ENCODE assay signal across 8 cellular contexts in the genomic region with DNA sequence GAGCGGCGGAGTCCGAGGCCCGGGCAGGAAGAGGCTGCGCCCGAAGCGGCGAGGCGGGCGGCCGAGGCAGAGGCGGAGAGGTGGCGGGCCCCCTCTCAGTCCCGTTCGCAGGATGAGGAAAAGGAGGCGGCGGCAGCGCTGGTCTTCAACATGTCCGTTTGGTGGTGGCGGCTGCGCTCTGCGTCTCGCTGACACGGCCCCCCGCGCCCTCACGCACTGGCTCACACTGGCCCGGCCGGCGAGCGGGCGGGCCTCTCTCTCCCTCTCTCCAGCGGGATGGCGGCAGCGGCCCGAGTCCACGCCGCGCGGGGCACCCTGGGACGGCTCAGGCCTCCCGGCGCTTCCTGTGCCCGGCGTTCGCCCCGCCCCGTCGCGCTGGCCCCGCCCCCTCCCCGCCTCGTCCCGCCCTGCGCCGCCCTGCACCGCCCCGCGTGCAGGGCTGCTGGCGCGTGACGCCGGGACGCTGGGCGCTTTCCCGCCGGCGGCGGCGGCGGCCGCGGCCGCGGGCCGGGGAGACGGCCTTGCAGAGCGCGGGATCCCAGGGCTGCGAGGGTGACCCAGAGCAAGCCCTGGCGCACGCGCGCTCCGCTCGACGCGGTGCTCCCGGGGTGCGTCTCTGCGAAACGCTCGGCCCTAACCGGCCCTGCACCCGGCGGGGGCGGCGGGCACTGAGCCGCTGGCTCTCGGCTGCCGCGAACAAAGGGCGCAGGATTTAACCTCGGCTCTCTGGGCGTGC. TPM values are rescaled to one million over a fixed set of nuclear protein-coding genes. Genes with fewer than 3 reads are reported as not detected.
DNase-seq lines count a peak whose midpoint lies in the region; ATAC-seq and TF ChIP-seq lines count a peak whose summit lies in the region.

A gene with protein sequence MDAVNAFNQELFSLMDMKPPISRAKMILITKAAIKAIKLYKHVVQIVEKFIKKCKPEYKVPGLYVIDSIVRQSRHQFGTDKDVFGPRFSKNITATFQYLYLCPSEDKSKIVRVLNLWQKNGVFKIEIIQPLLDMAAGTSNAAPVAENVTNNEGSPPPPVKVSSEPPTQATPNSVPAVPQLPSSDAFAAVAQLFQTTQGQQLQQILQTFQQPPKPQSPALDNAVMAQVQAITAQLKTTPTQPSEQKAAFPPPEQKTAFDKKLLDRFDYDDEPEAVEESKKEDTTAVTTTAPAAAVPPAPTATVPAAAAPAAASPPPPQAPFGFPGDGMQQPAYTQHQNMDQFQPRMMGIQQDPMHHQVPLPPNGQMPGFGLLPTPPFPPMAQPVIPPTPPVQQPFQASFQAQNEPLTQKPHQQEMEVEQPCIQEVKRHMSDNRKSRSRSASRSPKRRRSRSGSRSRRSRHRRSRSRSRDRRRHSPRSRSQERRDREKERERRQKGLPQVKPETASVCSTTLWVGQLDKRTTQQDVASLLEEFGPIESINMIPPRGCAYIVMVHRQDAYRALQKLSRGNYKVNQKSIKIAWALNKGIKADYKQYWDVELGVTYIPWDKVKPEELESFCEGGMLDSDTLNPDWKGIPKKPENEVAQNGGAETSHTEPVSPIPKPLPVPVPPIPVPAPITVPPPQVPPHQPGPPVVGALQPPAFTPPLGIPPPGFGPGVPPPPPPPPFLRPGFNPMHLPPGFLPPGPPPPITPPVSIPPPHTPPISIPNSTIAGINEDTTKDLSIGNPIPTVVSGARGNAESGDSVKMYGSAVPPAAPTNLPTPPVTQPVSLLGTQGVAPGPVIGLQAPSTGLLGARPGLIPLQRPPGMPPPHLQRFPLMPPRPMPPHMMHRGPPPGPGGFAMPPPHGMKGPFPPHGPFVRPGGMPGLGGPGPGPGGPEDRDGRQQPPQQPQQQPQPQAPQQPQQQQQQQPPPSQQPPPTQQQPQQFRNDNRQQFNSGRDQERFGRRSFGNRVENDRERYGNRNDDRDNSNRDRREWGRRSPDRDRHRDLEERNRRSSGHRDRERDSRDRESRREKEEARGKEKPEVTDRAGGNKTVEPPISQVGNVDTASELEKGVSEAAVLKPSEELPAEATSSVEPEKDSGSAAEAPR (minus strand): TSS at position 317 of the 736 bp plus-strand sequence. CDS start 426 bp downstream, outside the sequence.

- peak; percentile 75 for ATAC-seq in GM21529 (IDR thresholded peaks at IDR 0.05; ENCODE audit: unreplicated experiment)

- peaks cover 17% of the 10 kb centered on the region for H3K36me3 Mint-ChIP-seq in activated T-cell treated with anti-CD3 and anti-CD28 coated beads, Interleukin-2, amount 50 U/mL, for 24 hours (ENCODE audit: low read depth)

- no peaks in the 10 kb centered on the region for H3K27me3 ChIP-seq in mucosa of stomach (ENCODE audit: control insufficient read depth, insufficient read depth, low read length)

- H3K27me3 Mint-ChIP-seq in activated T-cell treated with anti-CD3 and anti-CD28 coated beads, Interleukin-2, amount 50 U/mL, for 24 hours, result no peaks in the 10 kb centered on the region

- H3K9ac ChIP-seq in mucosa of stomach (ENCODE audit: low read length), result peak within 1 kb of the TSS; percentile 85

- H3K4me1 ChIP-seq in OCI-LY7 (ENCODE audit: insufficient read depth, low read length, poor library complexity, severe bottlenecking) (peaks cover 55% of the 10 kb centered on the region), mucosa of stomach (ENCODE audit: control insufficient read depth, insufficient read depth, low read length) (peaks cover 25% of the 10 kb centered on the region)

- H3K9me2 ChIP-seq in OCI-LY7 (ENCODE audit: insufficient read depth, low read length), result no peaks in the 10 kb centered on the region

- H3K27ac Mint-ChIP-seq in activated T-cell treated with anti-CD3 and anti-CD28 coated beads, Interleukin-2, amount 50 U/mL, for 24 hours, result peak within 1 kb of the TSS; percentile 91

- intact Hi-C loops in OCI-LY7 (cut with micrococcal nuclease; ENCODE audit: unreplicated experiment), result loop anchor here (1.0 to 10.0 kb wide), 5 partner anchors 40 to 880 kb away; a partner anchor contains a TSS

- peaks cover 37% of the 10 kb centered on the region for H4K20me1 ChIP-seq in OCI-LY7 (ENCODE audit: insufficient read depth, low read length)

- peak within 1 kb of the TSS; percentile 90 for H3K27ac ChIP-seq in OCI-LY7 (ENCODE audit: low read depth, low read length, poor library complexity, severe bottlenecking)

- peak within 1 kb of the TSS; percentile 87 for H3K4me2 ChIP-seq in OCI-LY7 (ENCODE audit: low read length)

- peak; percentile 66 for DNase-seq in DMS153 treated with DMSO at 0.1 percent for 48 hours (lab: John Stamatoyannopoulos, UW; ENCODE audit: unreplicated experiment)
- peak; percentile 71 for DNase-seq in HuH-7.5 (ENCODE audit: low spot score)
- peak; percentile 91 for DNase-seq in OCI-LY7 (ENCODE audit: low spot score)
- peak; percentile 91 for DNase-seq in activated T-cell treated with anti-CD3 and anti-CD28 coated beads, Interleukin-2, amount 50 U/mL, for 24 hours
- DNase-seq in erythroblast (lab: John Stamatoyannopoulos, UW), result peak; percentile 91 to 96
- DNase-seq in stimulated activated CD8-positive, alpha-beta memory T cell treated with anti-CD3 and anti-CD28 coated beads, Interleukin-4, amount 100 ng/mL, for 48 hours, result peak; percentile 86

- BruUV-seq in OCI-LY7 (replicated peaks; lab: Mats Ljungman, UMichigan), result no TSS peak

- no peak within 1 kb of the TSS for H3K4me3 Mint-ChIP-seq in activated T-cell treated with anti-CD3 and anti-CD28 coated beads, Interleukin-2, amount 50 U/mL, for 24 hours

- H3K9me3 Mint-ChIP-seq in activated T-cell treated with anti-CD3 and anti-CD28 coated beads, Interleukin-2, amount 50 U/mL, for 24 hours, result no peaks in the 10 kb centered on the region

- no peak for TF ChIP-seq CTCF in OCI-LY7 (conservative IDR thresholded peaks at IDR 0.05; ENCODE audit: low read length)

- peaks cover 9% of the 10 kb centered on the region for H3K4me1 Mint-ChIP-seq in activated T-cell treated with anti-CD3 and anti-CD28 coated beads, Interleukin-2, amount 50 U/mL, for 24 hours (ENCODE audit: low read depth)

- peak; percentile 88 for TF ChIP-seq POLR2A in erythroblast (IDR thresholded peaks at IDR 0.05; ENCODE audit: low read length)

- CTCF ChIA-PET in OCI-LY7 (lab: Charles Lee; ENCODE audit: unreplicated experiment), result no interaction called here

- H3K4me3 ChIP-seq in OCI-LY7 (ENCODE audit: low read depth, low read length, poor library complexity, severe bottlenecking), result peak within 1 kb of the TSS; percentile 85
- H3K4me3 ChIP-seq in mucosa of stomach (ENCODE audit: low read length), result peak within 1 kb of the TSS; percentile 68

- POLR2A ChIA-PET in OCI-LY7 (lab: Charles Lee), result interaction anchor here (4.6 kb wide), 1 partner anchor 40 kb away, joined by 42 read pairs; no protein-coding TSS in a partner anchor

- H3K79me2 ChIP-seq in OCI-LY7 (ENCODE audit: insufficient read depth, low read depth, low read length), result peaks cover 66% of the 10 kb centered on the region

- H3K9me3 ChIP-seq in OCI-LY7 (ENCODE audit: low read length) (no peaks in the 10 kb centered on the region), mucosa of stomach (ENCODE audit: control insufficient read depth, low read length) (no peaks in the 10 kb centered on the region)

- peak within 1 kb of the TSS; percentile 76; the same call in 1 of the 2 replicates for H2AFZ ChIP-seq in OCI-LY7 (ENCODE audit: low read length)

- H3K36me3 ChIP-seq in OCI-LY7 (ENCODE audit: insufficient read depth, low read length) (peaks cover 38% of the 10 kb centered on the region), mucosa of stomach (ENCODE audit: control insufficient read depth, insufficient read depth, low read length) (no peaks in the 10 kb centered on the region)

RNA-seq across cellular contexts. Expression of the gene that starts here (rescaled TPM):
- 22.5 and 25.9 TPM in 2 replicates for total RNA-seq in OCI-LY7 (2014; rRNA removed; shearing (Covaris generic))
- total RNA-seq in OCI-LY7 (2022), result 87.3 and 111 TPM in 2 replicates

Comparison
In these comparisons a context has a peak if more than half of its experiments do, and no peak if none do; other contexts are left out.
1. Peak in every context shown above with its lines: DNase-seq, ATAC-seq, H3K4me3 ChIP-seq and H3K27ac ChIP-seq.